38 cellular contexts compared by ENCODE assay signal in genomic region chr2:235332240-235332890, GRCh38.
"Had no signal": no experiment of that assay in that cellular context is flagged by ENCODE, and none has a peak within 500 bp of the region (broad histone marks: within the 10 kb centered on the region; RNA-seq: fewer than 3 reads in every experiment).

No MANE protein-coding gene starts in this region.

- H3K27ac Mint-ChIP-seq: activated naive CD4-positive, alpha-beta T cell treated with anti-CD3 and anti-CD28 coated beads, Interleukin-2, amount 10 ng/mL, durations not matched to agents 7 days and 5 days; activated naive CD4-positive, alpha-beta T cell treated with anti-CD3 and anti-CD28 coated beads, Interleukin-2, amount 50 U/mL, for 24 hours; activated naive CD4-positive, alpha-beta T cell treated with anti-CD3 and anti-CD28 coated beads, Interleukin-2, amount 50 U/mL, for 72 hours; activated naive CD8-positive, alpha-beta T cell; activated naive CD8-positive, alpha-beta T cell treated with anti-CD3 and anti-CD28 coated beads for 36 hours; activated naive CD8-positive, alpha-beta T cell treated with anti-CD3 and anti-CD28 coated beads, Interleukin-2, amount 10 ng/mL, durations not matched to agents 7 days and 5 days; activated naive CD8-positive, alpha-beta T cell treated with anti-CD3 and anti-CD28 coated beads, Interleukin-2, amount 50 U/mL, for 24 hours; activated T-cell treated with anti-CD3 and anti-CD28 coated beads, Interleukin-2, amount 50 U/mL, for 24 hours; activated T-cell treated with anti-CD3 and anti-CD28 coated beads, Interleukin-2, amount 50 U/mL, for 72 hours; activated T-helper 1 cell treated with anti-CD3 and anti-CD28 coated beads, Interleukin-12 subunit alpha, Interleukin-12 subunit beta, Interleukin-2, Interleukin-4 antibody, amounts not matched to agents 30 ng/mL and 10 ng/mL and 1 ng/mL, durations not matched to agents 14 hours and 24 hours and 36 hours; activated T-helper 17 cell treated with anti-CD3 and anti-CD28 coated beads, Interleukin-2, amount 50 U/mL, for 72 hours; activated T-helper 2 cell treated with anti-CD3 and anti-CD28 coated beads, Interferon-gamma antibody, Interleukin-2, Interleukin-4, amounts not matched to agents 10 μg/mL and 5 μg/mL and 100 μg/mL, durations not matched to agents 14 hours and 24 hours and 36 hours; brain had no signal

- ATAC-seq: activated naive CD4-positive, alpha-beta T cell treated with anti-CD3 and anti-CD28 coated beads, Interleukin-2, amount 50 U/mL, for 72 hours; activated naive CD8-positive, alpha-beta T cell treated with anti-CD3 and anti-CD28 coated beads, Interleukin-2, amount 50 U/mL, for 24 hours; activated T-cell treated with anti-CD3 and anti-CD28 coated beads, Interleukin-2, amount 50 U/mL, for 4 hours; activated T-cell treated with anti-CD3 and anti-CD28 coated beads, Interleukin-2, amount 50 U/mL, for 72 hours; activated T-helper 17 cell treated with anti-CD3 and anti-CD28 coated beads, Interleukin-2, amount 50 U/mL, for 72 hours; body of pancreas had no signal

- H3K4me1 Mint-ChIP-seq: activated naive CD4-positive, alpha-beta T cell treated with anti-CD3 and anti-CD28 coated beads, Interleukin-2, amount 10 ng/mL, durations not matched to agents 7 days and 5 days; activated naive CD4-positive, alpha-beta T cell treated with anti-CD3 and anti-CD28 coated beads, Interleukin-2, amount 50 U/mL, for 24 hours; activated naive CD8-positive, alpha-beta T cell treated with anti-CD3 and anti-CD28 coated beads for 36 hours; activated naive CD8-positive, alpha-beta T cell treated with anti-CD3 and anti-CD28 coated beads, Interleukin-2, amount 10 ng/mL, durations not matched to agents 7 days and 5 days; activated naive CD8-positive, alpha-beta T cell treated with anti-CD3 and anti-CD28 coated beads, Interleukin-2, amount 50 U/mL, for 24 hours; activated T-helper 17 cell treated with anti-CD3 and anti-CD28 coated beads, Interleukin-2, amount 50 U/mL, for 72 hours; central memory CD8-positive, alpha-beta T cell had no signal

- H3K4me3 Mint-ChIP-seq: activated naive CD4-positive, alpha-beta T cell treated with anti-CD3 and anti-CD28 coated beads, Interleukin-2, amount 10 ng/mL, durations not matched to agents 7 days and 5 days; activated naive CD4-positive, alpha-beta T cell treated with anti-CD3 and anti-CD28 coated beads, Interleukin-2, amount 50 U/mL, for 24 hours; activated naive CD8-positive, alpha-beta T cell; activated naive CD8-positive, alpha-beta T cell treated with anti-CD3 and anti-CD28 coated beads for 36 hours; activated naive CD8-positive, alpha-beta T cell treated with anti-CD3 and anti-CD28 coated beads, Interleukin-2, amount 10 ng/mL, durations not matched to agents 7 days and 5 days; activated naive CD8-positive, alpha-beta T cell treated with anti-CD3 and anti-CD28 coated beads, Interleukin-2, amount 50 U/mL, for 24 hours; activated T-cell treated with anti-CD3 and anti-CD28 coated beads, Interleukin-2, amount 50 U/mL, for 24 hours; activated T-cell treated with anti-CD3 and anti-CD28 coated beads, Interleukin-2, amount 50 U/mL, for 4 hours; activated T-cell treated with anti-CD3 and anti-CD28 coated beads, Interleukin-2, amount 50 U/mL, for 72 hours; activated T-helper 1 cell treated with anti-CD3 and anti-CD28 coated beads, Interleukin-12 subunit alpha, Interleukin-12 subunit beta, Interleukin-2, Interleukin-4 antibody, amounts not matched to agents 30 ng/mL and 10 ng/mL and 1 ng/mL, durations not matched to agents 14 hours and 24 hours and 36 hours; activated T-helper 17 cell treated with anti-CD3 and anti-CD28 coated beads, Interleukin-2, amount 50 U/mL, for 72 hours; brain; central memory CD8-positive, alpha-beta T cell had no signal

- H3K4me1 ChIP-seq: adrenal gland, ascending aorta, body of pancreas, breast epithelium had no signal

- H3K36me3 ChIP-seq: adrenal gland, ascending aorta, brain microvascular endothelial cell, breast epithelium, cardiac muscle cell had no signal

- H3K27ac ChIP-seq: adrenal gland, ascending aorta, body of pancreas, brain microvascular endothelial cell, breast epithelium, cardiac muscle cell had no signal

- H3K27me3 ChIP-seq: adrenal gland, ascending aorta, body of pancreas, brain microvascular endothelial cell, breast epithelium, cardiac muscle cell had no signal

- H3K4me3 ChIP-seq: adrenal gland, ascending aorta, body of pancreas, breast epithelium, cardiac muscle cell had no signal

- FAIRE-seq: astrocyte had no signal

- H3K9me3 ChIP-seq: adrenal gland, ascending aorta, body of pancreas had no signal

- DNase-seq: activated effector memory CD4-positive, alpha-beta T cell treated with anti-CD3 and anti-CD28 coated beads, Interleukin-2, amount 50 U/mL, for 16 hours; activated effector memory CD4-positive, alpha-beta T cell treated with Interleukin-2 at 50 U/mL for 16 hours; activated gamma-delta T cell; activated gamma-delta T cell treated with Interleukin-2 at 50 U/mL for 16 hours; activated naive CD4-positive, alpha-beta T cell; activated naive CD4-positive, alpha-beta T cell treated with anti-CD3 and anti-CD28 coated beads, Interleukin-2, amount 10 ng/mL, durations not matched to agents 7 days and 5 days; activated naive CD4-positive, alpha-beta T cell treated with anti-CD3 and anti-CD28 coated beads, Interleukin-2, amount 50 U/mL, for 16 hours; activated naive CD4-positive, alpha-beta T cell treated with Interleukin-2 at 50 U/mL for 16 hours; activated naive CD8-positive, alpha-beta T cell treated with anti-CD3 and anti-CD28 coated beads for 36 hours; activated naive CD8-positive, alpha-beta T cell treated with anti-CD3 and anti-CD28 coated beads, Interleukin-2, amount 10 ng/mL, durations not matched to agents 7 days and 5 days; activated naive CD8-positive, alpha-beta T cell treated with anti-CD3 and anti-CD28 coated beads, Interleukin-2, amount 50 U/mL, for 24 hours; activated T-cell treated with anti-CD3 and anti-CD28 coated beads for 4 hours; activated T-cell treated with anti-CD3 and anti-CD28 coated beads, Interleukin-2, amount 50 U/mL, for 1 hour; activated T-cell treated with anti-CD3 and anti-CD28 coated beads, Interleukin-2, amount 50 U/mL, for 24 hours; activated T-cell treated with anti-CD3 and anti-CD28 coated beads, Interleukin-2, amount 50 U/mL, for 4 hours; activated T-cell treated with anti-CD3 and anti-CD28 coated beads, Interleukin-2, amount 50 U/mL, for 48 hours; activated T-cell treated with anti-CD3 and anti-CD28 coated beads, Interleukin-2, amount 50 U/mL, for 72 hours; adrenal gland; amniotic stem cell; amygdala; anterior cingulate cortex; aorta; body of pancreas; brain microvascular endothelial cell; caudate nucleus; central memory CD4-positive, alpha-beta T cell had no signal

- H3K9me3 Mint-ChIP-seq: activated naive CD8-positive, alpha-beta T cell treated with anti-CD3 and anti-CD28 coated beads, Interleukin-2, amount 10 ng/mL, durations not matched to agents 7 days and 5 days; activated naive CD8-positive, alpha-beta T cell treated with anti-CD3 and anti-CD28 coated beads, Interleukin-2, amount 50 U/mL, for 24 hours; activated T-cell treated with anti-CD3 and anti-CD28 coated beads, Interleukin-2, amount 50 U/mL, for 4 hours; activated T-helper 1 cell treated with anti-CD3 and anti-CD28 coated beads, Interleukin-12 subunit alpha, Interleukin-12 subunit beta, Interleukin-2, Interleukin-4 antibody, amounts not matched to agents 30 ng/mL and 10 ng/mL and 1 ng/mL, durations not matched to agents 14 hours and 24 hours and 36 hours; activated T-helper 2 cell treated with anti-CD3 and anti-CD28 coated beads, Interferon-gamma antibody, Interleukin-2, Interleukin-4, amounts not matched to agents 10 μg/mL and 5 μg/mL and 100 μg/mL, durations not matched to agents 14 hours and 24 hours and 36 hours; central memory CD8-positive, alpha-beta T cell had no signal

- H3K27me3 Mint-ChIP-seq: activated naive CD4-positive, alpha-beta T cell treated with anti-CD3 and anti-CD28 coated beads, Interleukin-2, amount 10 ng/mL, durations not matched to agents 7 days and 5 days had no signal

- H3K36me3 Mint-ChIP-seq: activated naive CD4-positive, alpha-beta T cell treated with anti-CD3 and anti-CD28 coated beads, Interleukin-2, amount 10 ng/mL, durations not matched to agents 7 days and 5 days; activated naive CD4-positive, alpha-beta T cell treated with anti-CD3 and anti-CD28 coated beads, Interleukin-2, amount 50 U/mL, for 24 hours; activated naive CD8-positive, alpha-beta T cell; activated naive CD8-positive, alpha-beta T cell treated with anti-CD3 and anti-CD28 coated beads for 36 hours; activated naive CD8-positive, alpha-beta T cell treated with anti-CD3 and anti-CD28 coated beads, Interleukin-2, amount 10 ng/mL, durations not matched to agents 7 days and 5 days; brain had no signal
